ENCODE assay signal across 19 cellular contexts in the genomic region with DNA sequence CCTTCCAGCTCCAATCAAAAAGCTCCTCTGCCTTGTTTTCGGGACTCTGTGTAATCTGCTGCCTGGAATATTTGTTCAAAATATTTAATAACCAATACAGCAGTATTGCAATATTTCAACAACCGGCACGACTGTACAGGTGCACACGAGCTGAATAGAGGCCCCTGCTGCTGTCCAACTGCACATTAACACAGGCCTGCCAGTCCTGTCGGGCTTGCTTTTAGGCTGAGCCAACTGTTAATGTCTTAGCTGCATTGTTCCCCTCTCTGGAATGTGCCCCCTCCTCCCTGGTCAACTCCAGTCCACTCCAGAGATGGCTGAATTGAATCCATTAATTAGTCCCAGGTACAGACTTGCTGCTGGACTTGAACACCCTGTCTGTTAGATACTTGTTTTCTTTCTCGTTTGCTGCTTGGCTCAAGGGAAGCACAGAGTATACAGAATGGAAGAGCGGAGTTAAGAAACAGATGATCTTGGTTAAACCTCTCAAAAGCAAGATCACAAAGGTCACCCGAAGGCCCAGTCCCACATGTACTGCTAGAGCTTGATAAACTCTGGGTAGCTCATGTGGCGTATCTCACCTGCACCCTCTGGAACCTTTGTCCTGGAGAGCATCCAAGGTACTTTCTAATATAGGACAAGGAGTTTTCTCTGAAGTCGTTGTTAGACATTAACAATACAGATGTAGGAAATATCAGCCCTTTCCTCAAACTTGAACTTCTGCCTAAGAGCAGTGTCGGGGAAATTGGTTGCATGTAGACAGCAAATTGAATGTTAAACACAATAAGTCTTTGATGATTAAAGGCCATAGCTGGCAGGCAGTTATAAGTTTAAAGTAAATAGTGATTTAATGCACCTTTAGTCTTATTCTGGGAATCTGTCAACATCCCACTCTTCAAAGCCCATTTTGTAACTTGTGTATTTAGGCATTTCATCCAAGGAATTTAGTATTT. TPM values are rescaled to one million over a fixed set of nuclear protein-coding genes. Genes with fewer than 3 reads are reported as not detected.
A peak's percentile ranks its signal among the peaks of the same experiment; 100 is the strongest.
DNase-seq lines count a peak whose midpoint lies in the region; ATAC-seq, FAIRE-seq and TF ChIP-seq lines count a peak whose summit lies in the region.
"Had no signal": no experiment of that assay in that cellular context is flagged by ENCODE, and none has a peak within 500 bp of the region (broad histone marks: within the 10 kb centered on the region; RNA-seq: fewer than 3 reads in every experiment).

No MANE protein-coding gene starts in this region.

- H3K4ac ChIP-seq in neuronal stem cell (ENCODE audit: low read length) = no peak overlapping the region
- H3K4ac ChIP-seq in trophoblast cell (ENCODE audit: low read depth, low read length) = no peak overlapping the region

- H3K18ac ChIP-seq in neuronal stem cell (ENCODE audit: low read length) (no peak overlapping the region), trophoblast cell (ENCODE audit: low read length) (no peak overlapping the region)

- peak; percentile 60 for DNase-seq in ELF-1 (ENCODE audit: low read depth, low spot score)
- no peak for DNase-seq in T-helper 17 cell
- DNase-seq in right atrium auricular region (ENCODE audit: low spot score) = no peak
- DNase-seq in neuronal stem cell (ENCODE audit: low spot score) = peak; percentile 29
- no peak for DNase-seq in stimulated activated CD4-positive, alpha-beta T cell treated with anti-CD3 and anti-CD28 coated beads, Interleukin-2, amount 100 ng/mL, for 24 hours
- no peak for DNase-seq in trophoblast cell
- no peak for DNase-seq in GM12891 (ENCODE audit: insufficient read length, low spot score)
- no peak for DNase-seq in uterus
- DNase-seq: activated CD4-positive, alpha-beta T cell treated with anti-CD3 and anti-CD28 coated beads for 4 hours; activated T-cell treated with anti-CD3 and anti-CD28 coated beads, Interleukin-2, amount 50 U/mL, for 1 hour; DMS79; KG1; NCI-H1436; NCI-H446 treated with DMSO at 0.1 percent for 48 hours; T-helper 2 cell had no signal

- H2AK5ac ChIP-seq in neuronal stem cell (ENCODE audit: low read depth, low read length) (no peak overlapping the region), trophoblast cell (ENCODE audit: low read length) (no peak overlapping the region)

- H3K9me3 ChIP-seq in T-helper 17 cell (ENCODE audit: control insufficient read depth, low read length, poor library complexity, severe bottlenecking) = no peaks in the 10 kb centered on the region
- no peaks in the 10 kb centered on the region for H3K9me3 ChIP-seq in right atrium auricular region
- no peaks in the 10 kb centered on the region for H3K9me3 ChIP-seq in neuronal stem cell (replicated peaks in 1 of 2; ENCODE audit: control insufficient read depth in 2 of 2, insufficient read depth in 1 of 2, low read depth in 1 of 2, low read length in 2 of 2)
- no peaks in the 10 kb centered on the region for H3K9me3 ChIP-seq in trophoblast cell (ENCODE audit: insufficient read depth, low read depth, low read length)
- H3K9me3 ChIP-seq in uterus = no peaks in the 10 kb centered on the region

- H3K14ac ChIP-seq in neuronal stem cell (ENCODE audit: low read length) = no peak overlapping the region
- no peak overlapping the region for H3K14ac ChIP-seq in trophoblast cell (ENCODE audit: low read length)

- H3K23ac ChIP-seq in neuronal stem cell (ENCODE audit: low read depth, low read length, poor library complexity) (no peak overlapping the region), trophoblast cell (ENCODE audit: low read length) (no peak overlapping the region)

- H3K4me2 ChIP-seq in neuronal stem cell (ENCODE audit: insufficient read depth, low read length, poor library complexity, severe bottlenecking) (no peak overlapping the region), trophoblast cell (ENCODE audit: low read length) (no peak overlapping the region)

- no peaks in the 10 kb centered on the region for H3K79me1 ChIP-seq in neuronal stem cell (ENCODE audit: low read depth, low read length)
- no peaks in the 10 kb centered on the region for H3K79me1 ChIP-seq in trophoblast cell (ENCODE audit: low read length)

- H3K27ac ChIP-seq in right atrium auricular region = peak overlapping the region; percentile 5 to 54
- H3K27ac ChIP-seq in neuronal stem cell (replicated peaks; ENCODE audit: low read length) = no peak overlapping the region
- no peak overlapping the region for H3K27ac ChIP-seq in trophoblast cell (ENCODE audit: low read depth, low read length)
- H3K27ac ChIP-seq in uterus = no peak overlapping the region

- H3K27me3 ChIP-seq in right atrium auricular region (no peaks in the 10 kb centered on the region), neuronal stem cell (ENCODE audit: control insufficient read depth in 3 of 3, insufficient read depth in 3 of 3, low read depth in 1 of 3, low read length in 3 of 3) (no peaks in the 10 kb centered on the region), trophoblast cell (ENCODE audit: insufficient read depth, low read length) (no peaks in the 10 kb centered on the region), uterus (no peaks in the 10 kb centered on the region)

- peaks cover 9% of the 10 kb centered on the region for H3K36me3 ChIP-seq in right atrium auricular region
- H3K36me3 ChIP-seq in neuronal stem cell (replicated peaks in 1 of 2; ENCODE audit: control insufficient read depth in 2 of 2, insufficient read depth in 2 of 2, low read length in 2 of 2) = no peaks in the 10 kb centered on the region
- H3K36me3 ChIP-seq in trophoblast cell (ENCODE audit: control insufficient read depth in 1 of 2, insufficient read depth in 2 of 2, low read length in 2 of 2) = no peaks in the 10 kb centered on the region
- H3K36me3 ChIP-seq in uterus = no peaks in the 10 kb centered on the region

- ATAC-seq in T-helper 17 cell = no peak

- H3K9ac ChIP-seq in neuronal stem cell (ENCODE audit: low read depth, low read length, poor library complexity) (no peak overlapping the region), trophoblast cell (ENCODE audit: low read length) (no peak overlapping the region)

- H3K4me3 Mint-ChIP-seq in T-helper 17 cell = no peak overlapping the region
- H3K4me3 Mint-ChIP-seq: B cell; dendritic cell treated with granulocyte-macrophage colony-stimulating factor and Interleukin-4, amounts not matched to agents 40 ng/mL and 50 ng/mL, for 4 days; memory B cell had no signal

- H2BK15ac ChIP-seq in neuronal stem cell (ENCODE audit: low read length) = no peak overlapping the region

- no peaks in the 10 kb centered on the region for H3K27me3 Mint-ChIP-seq in T-helper 17 cell
- H3K27me3 Mint-ChIP-seq: B cell; dendritic cell treated with granulocyte-macrophage colony-stimulating factor and Interleukin-4, amounts not matched to agents 40 ng/mL and 50 ng/mL, for 4 days; memory B cell had no signal

- peaks cover 11% of the 10 kb centered on the region for H3K36me3 Mint-ChIP-seq in T-helper 17 cell (ENCODE audit: low read depth)

- intact Hi-C loops in uterus (cut with DNase I; ENCODE audit: low total_unique reads) = no loop called here

- no peaks in the 10 kb centered on the region for H3K79me2 ChIP-seq in trophoblast cell (ENCODE audit: control insufficient read depth, insufficient read depth, low read length, poor library complexity)

- H3K27ac Mint-ChIP-seq in T-helper 17 cell = peak overlapping the region; percentile 71
- H3K27ac Mint-ChIP-seq: B cell; dendritic cell treated with granulocyte-macrophage colony-stimulating factor and Interleukin-4, amounts not matched to agents 40 ng/mL and 50 ng/mL, for 4 days; memory B cell had no signal

- H4K8ac ChIP-seq in neuronal stem cell (ENCODE audit: low read depth, low read length) (no peak overlapping the region), trophoblast cell (ENCODE audit: low read depth, low read length) (no peak overlapping the region)

- no CpG with 5 or more reads among the region's 11 CpGs for WGBS in neuronal stem cell (ENCODE audit: extremely low coverage in 2 of 2, insufficient read length in 2 of 2, insufficient replicate concordance in 1 of 2), 2 donors
- WGBS in trophoblast cell (ENCODE audit: extremely low coverage, insufficient coverage, insufficient read length) = no CpG with 5 or more reads among the region's 11 CpGs

- H2AFZ ChIP-seq in neuronal stem cell (ENCODE audit: low read length) (peak overlapping the region; percentile 65), trophoblast cell (ENCODE audit: insufficient read depth, low read length, poor library complexity) (no peak overlapping the region)

- TF ChIP-seq POLR2A in GM12891 (IDR thresholded peaks at IDR 0.05; ENCODE audit: low read depth, low read length) (no peak), uterus (IDR thresholded peaks at IDR 0.05) (no peak)

- H4K91ac ChIP-seq in neuronal stem cell (ENCODE audit: low read depth, low read length, poor library complexity) (no peak overlapping the region), trophoblast cell (ENCODE audit: low read depth, low read length) (no peak overlapping the region)

- H3K4me1 Mint-ChIP-seq in T-helper 17 cell = peaks cover 9% of the 10 kb centered on the region

- no peak overlapping the region for H3K4me3 ChIP-seq in right atrium auricular region
- no peak overlapping the region for H3K4me3 ChIP-seq in neuronal stem cell (ENCODE audit: low read length in 2 of 2)
- H3K4me3 ChIP-seq in trophoblast cell (ENCODE audit: low read depth, low read length) = no peak overlapping the region
- H3K4me3 ChIP-seq in uterus = no peak overlapping the region

- TF ChIP-seq CTCF in right atrium auricular region (IDR thresholded peaks at IDR 0.05) = no peak
- TF ChIP-seq CTCF in uterus (IDR thresholded peaks at IDR 0.05) = no peak

- H3K4me1 ChIP-seq in right atrium auricular region = peaks cover 0 to 26% of the 10 kb centered on the region in 2 donors
- peaks cover 5 to 7% of the 10 kb centered on the region in 2 donors for H3K4me1 ChIP-seq in neuronal stem cell (ENCODE audit: control insufficient read depth in 2 of 2, insufficient read depth in 1 of 2, low read depth in 1 of 2, low read length in 2 of 2)
- peaks cover 3 to 6% of the 10 kb centered on the region in 2 experiments for H3K4me1 ChIP-seq in trophoblast cell (ENCODE audit: control insufficient read depth in 1 of 2, insufficient read depth in 2 of 2, low read length in 2 of 2)
- no peaks in the 10 kb centered on the region for H3K4me1 ChIP-seq in uterus

- H2BK12ac ChIP-seq in neuronal stem cell (ENCODE audit: low read length) (no peak overlapping the region), trophoblast cell (ENCODE audit: low read length) (no peak overlapping the region)

- FAIRE-seq in GM12891 (lab: Jason Lieb, UNC) = no peak
- FAIRE-seq: H54 had no signal

- H2BK120ac ChIP-seq in neuronal stem cell (ENCODE audit: low read depth, low read length) (no peak overlapping the region), trophoblast cell (ENCODE audit: insufficient read depth, low read length, poor library complexity) (no peak overlapping the region)

- H4K12ac ChIP-seq in trophoblast cell (ENCODE audit: low read depth, low read length) = no peak overlapping the region

- H2BK5ac ChIP-seq in neuronal stem cell (ENCODE audit: low read length) (no peak overlapping the region), trophoblast cell (ENCODE audit: low read depth, low read length, poor library complexity) (no peak overlapping the region)

RNA-seq across cellular contexts. Expression of a gene that starts 31.9 kb away (rescaled TPM):
- total RNA-seq in T-helper 17 cell (1 to 10 TPM; 9.2 to 9.4 TPM), right atrium auricular region (1 to 10 TPM; 4.7 to 9.6 TPM), uterus (1 to 10 TPM; 1.8 to 9.7 (median 6.3) TPM)
- 5.8 TPM for polyA plus RNA-seq in neuronal stem cell (2013, experiment 1 of 2)
- polyA plus RNA-seq in neuronal stem cell (2013, experiment 2 of 2) = 5.4 TPM
- polyA plus RNA-seq in trophoblast cell (2013) = 2.4 and 2.6 TPM in 2 replicates
- 10.9 TPM for polyA plus RNA-seq in GM12891 (2012; ENCODE audit: low read depth, missing spikeins)

Comparison
In these comparisons a context has a peak if more than half of its experiments do, and no peak if none do; other contexts are left out.
1. DNase-seq: peak in ELF-1 (single experiment) and neuronal stem cell (single experiment); none in T-helper 17 cell (0 of 3), right atrium auricular region (single experiment), stimulated activated CD4-positive, alpha-beta T cell treated with anti-CD3 and anti-CD28 coated beads, Interleukin-2, amount 100 ng/mL, for 24 hours (0 of 2), trophoblast cell (0 of 2), GM12891 (single experiment) and uterus (0 of 2).
2. H3K27ac ChIP-seq: peak in right atrium auricular region (2 of 2); none in neuronal stem cell (single experiment), trophoblast cell (single experiment) and uterus (0 of 2).